In the genomic region with DNA sequence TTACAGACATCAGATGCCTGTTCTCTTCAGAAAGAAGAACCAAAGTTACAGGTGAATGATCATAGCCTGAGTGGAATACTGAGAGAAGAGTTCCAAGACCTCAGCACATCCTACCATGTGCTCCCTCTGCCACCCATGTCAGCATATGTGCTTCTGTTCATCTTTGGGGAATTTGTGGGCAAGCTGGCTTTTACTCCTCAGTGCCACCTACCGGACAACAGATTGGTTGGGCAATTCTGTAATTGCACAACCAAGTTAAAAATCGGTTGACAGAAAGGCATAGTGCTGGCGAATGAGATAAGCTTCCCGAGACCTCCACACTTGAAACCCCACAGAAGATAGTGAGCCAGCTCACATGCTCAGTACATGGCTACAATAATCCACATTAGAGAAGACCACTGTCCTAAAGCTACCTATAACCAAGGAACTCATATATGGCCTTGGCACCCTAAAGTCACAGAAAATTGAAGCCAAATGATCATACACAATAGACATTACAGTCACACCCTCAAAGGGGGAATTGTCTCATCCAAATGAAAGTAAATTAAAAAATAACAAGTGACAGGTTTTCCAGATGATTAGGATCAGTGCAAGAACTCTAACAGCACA, we compare ENCODE assay signal across 1 cellular context.
TF ChIP-seq lines count a peak whose summit lies in the region.

No MANE protein-coding gene starts in this region.

TF ChIP-seq in GM23338, 12 proteins besides CTCF, POLR2A, EP300 and RAD21 (continued from another document):
- TF ChIP-seq EZH2phosphoT487 (IDR thresholded peaks at IDR 0.05; ENCODE audit: unreplicated experiment): no peak
- no peak for TF ChIP-seq ZNF331 (CRISPR knock-in tag; IDR thresholded peaks at IDR 0.05; ENCODE audit: low read depth)
- no peak for TF ChIP-seq EZH2 (IDR thresholded peaks at IDR 0.05; ENCODE audit: low read depth, unreplicated experiment)
- no peak for TF ChIP-seq POLR2AphosphoS5 (IDR thresholded peaks at IDR 0.05; ENCODE audit: low read depth)
- no peak for TF ChIP-seq NANOG (IDR thresholded peaks at IDR 0.05; ENCODE audit: borderline replicate concordance)
- no peak for TF ChIP-seq JUNB (IDR thresholded peaks at IDR 0.05; ENCODE audit: unreplicated experiment)
- TF ChIP-seq, protein P1, sequence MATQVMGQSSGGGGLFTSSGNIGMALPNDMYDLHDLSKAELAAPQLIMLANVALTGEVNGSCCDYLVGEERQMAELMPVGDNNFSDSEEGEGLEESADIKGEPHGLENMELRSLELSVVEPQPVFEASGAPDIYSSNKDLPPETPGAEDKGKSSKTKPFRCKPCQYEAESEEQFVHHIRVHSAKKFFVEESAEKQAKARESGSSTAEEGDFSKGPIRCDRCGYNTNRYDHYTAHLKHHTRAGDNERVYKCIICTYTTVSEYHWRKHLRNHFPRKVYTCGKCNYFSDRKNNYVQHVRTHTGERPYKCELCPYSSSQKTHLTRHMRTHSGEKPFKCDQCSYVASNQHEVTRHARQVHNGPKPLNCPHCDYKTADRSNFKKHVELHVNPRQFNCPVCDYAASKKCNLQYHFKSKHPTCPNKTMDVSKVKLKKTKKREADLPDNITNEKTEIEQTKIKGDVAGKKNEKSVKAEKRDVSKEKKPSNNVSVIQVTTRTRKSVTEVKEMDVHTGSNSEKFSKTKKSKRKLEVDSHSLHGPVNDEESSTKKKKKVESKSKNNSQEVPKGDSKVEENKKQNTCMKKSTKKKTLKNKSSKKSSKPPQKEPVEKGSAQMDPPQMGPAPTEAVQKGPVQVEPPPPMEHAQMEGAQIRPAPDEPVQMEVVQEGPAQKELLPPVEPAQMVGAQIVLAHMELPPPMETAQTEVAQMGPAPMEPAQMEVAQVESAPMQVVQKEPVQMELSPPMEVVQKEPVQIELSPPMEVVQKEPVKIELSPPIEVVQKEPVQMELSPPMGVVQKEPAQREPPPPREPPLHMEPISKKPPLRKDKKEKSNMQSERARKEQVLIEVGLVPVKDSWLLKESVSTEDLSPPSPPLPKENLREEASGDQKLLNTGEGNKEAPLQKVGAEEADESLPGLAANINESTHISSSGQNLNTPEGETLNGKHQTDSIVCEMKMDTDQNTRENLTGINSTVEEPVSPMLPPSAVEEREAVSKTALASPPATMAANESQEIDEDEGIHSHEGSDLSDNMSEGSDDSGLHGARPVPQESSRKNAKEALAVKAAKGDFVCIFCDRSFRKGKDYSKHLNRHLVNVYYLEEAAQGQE (IDR thresholded peaks at IDR 0.05; ENCODE audit: unreplicated experiment): no peak
- TF ChIP-seq, protein P2, sequence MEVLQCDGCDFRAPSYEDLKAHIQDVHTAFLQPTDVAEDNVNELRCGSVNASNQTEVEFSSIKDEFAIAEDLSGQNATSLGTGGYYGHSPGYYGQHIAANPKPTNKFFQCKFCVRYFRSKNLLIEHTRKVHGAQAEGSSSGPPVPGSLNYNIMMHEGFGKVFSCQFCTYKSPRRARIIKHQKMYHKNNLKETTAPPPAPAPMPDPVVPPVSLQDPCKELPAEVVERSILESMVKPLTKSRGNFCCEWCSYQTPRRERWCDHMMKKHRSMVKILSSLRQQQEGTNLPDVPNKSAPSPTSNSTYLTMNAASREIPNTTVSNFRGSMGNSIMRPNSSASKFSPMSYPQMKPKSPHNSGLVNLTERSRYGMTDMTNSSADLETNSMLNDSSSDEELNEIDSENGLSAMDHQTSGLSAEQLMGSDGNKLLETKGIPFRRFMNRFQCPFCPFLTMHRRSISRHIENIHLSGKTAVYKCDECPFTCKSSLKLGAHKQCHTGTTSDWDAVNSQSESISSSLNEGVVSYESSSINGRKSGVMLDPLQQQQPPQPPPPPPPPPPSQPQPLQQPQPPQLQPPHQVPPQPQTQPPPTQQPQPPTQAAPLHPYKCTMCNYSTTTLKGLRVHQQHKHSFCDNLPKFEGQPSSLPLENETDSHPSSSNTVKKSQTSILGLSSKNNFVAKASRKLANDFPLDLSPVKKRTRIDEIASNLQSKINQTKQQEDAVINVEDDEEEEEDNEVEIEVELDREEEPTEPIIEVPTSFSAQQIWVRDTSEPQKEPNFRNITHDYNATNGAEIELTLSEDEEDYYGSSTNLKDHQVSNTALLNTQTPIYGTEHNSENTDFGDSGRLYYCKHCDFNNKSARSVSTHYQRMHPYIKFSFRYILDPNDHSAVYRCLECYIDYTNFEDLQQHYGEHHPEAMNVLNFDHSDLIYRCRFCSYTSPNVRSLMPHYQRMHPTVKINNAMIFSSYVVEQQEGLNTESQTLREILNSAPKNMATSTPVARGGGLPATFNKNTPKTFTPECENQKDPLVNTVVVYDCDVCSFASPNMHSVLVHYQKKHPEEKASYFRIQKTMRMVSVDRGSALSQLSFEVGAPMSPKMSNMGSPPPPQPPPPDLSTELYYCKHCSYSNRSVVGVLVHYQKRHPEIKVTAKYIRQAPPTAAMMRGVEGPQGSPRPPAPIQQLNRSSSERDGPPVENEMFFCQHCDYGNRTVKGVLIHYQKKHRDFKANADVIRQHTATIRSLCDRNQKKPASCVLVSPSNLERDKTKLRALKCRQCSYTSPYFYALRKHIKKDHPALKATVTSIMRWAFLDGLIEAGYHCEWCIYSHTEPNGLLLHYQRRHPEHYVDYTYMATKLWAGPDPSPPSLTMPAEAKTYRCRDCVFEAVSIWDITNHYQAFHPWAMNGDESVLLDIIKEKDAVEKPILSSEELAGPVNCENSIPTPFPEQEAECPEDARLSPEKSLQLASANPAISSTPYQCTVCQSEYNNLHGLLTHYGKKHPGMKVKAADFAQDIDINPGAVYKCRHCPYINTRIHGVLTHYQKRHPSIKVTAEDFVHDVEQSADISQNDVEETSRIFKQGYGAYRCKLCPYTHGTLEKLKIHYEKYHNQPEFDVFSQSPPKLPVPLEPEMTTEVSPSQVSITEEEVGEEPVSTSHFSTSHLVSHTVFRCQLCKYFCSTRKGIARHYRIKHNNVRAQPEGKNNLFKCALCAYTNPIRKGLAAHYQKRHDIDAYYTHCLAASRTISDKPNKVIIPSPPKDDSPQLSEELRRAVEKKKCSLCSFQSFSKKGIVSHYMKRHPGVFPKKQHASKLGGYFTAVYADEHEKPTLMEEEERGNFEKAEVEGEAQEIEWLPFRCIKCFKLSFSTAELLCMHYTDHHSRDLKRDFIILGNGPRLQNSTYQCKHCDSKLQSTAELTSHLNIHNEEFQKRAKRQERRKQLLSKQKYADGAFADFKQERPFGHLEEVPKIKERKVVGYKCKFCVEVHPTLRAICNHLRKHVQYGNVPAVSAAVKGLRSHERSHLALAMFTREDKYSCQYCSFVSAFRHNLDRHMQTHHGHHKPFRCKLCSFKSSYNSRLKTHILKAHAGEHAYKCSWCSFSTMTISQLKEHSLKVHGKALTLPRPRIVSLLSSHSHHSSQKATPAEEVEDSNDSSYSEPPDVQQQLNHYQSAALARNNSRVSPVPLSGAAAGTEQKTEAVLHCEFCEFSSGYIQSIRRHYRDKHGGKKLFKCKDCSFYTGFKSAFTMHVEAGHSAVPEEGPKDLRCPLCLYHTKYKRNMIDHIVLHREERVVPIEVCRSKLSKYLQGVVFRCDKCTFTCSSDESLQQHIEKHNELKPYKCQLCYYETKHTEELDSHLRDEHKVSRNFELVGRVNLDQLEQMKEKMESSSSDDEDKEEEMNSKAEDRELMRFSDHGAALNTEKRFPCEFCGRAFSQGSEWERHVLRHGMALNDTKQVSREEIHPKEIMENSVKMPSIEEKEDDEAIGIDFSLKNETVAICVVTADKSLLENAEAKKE (CRISPR knock-in tag; IDR thresholded peaks at IDR 0.05): no peak
